ENCODE assay signal across 27 cellular contexts in the genomic region with DNA sequence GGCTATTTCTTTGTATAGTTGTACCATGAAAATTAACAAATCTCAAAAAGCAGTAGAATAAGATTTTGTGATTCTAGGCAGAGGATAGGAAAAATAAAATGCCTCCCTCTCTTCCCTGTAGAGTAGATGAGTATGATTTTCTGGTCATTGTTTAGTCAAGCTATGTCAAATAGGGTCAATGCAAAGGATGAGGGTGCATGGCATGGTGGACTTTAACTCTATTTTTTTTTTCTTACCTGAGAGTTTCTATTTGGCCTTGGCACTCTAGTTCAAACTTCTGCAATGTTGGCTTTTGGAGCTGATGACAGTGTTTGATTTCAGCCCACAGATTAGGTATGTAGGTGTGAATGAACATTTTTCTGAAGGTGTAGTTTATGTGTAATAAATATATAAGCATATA.
"Had no signal": no experiment of that assay in that cellular context is flagged by ENCODE, and none has a peak within 500 bp of the region (broad histone marks: within the 10 kb centered on the region; RNA-seq: fewer than 3 reads in every experiment).

No MANE protein-coding gene starts in this region.

- H3K27me3 ChIP-seq: stomach, suprapubic skin, testis, thyroid gland, tibial artery, tibial nerve, transverse colon, upper lobe of left lung, upper lobe of right lung, uterus, vagina had no signal

- H3K4me1 ChIP-seq: stomach, suprapubic skin, testis, thyroid gland, transverse colon, upper lobe of left lung, upper lobe of right lung, uterus, vagina had no signal

- H3K9me3 ChIP-seq: stomach, suprapubic skin, testis, thoracic aorta, thyroid gland, tibial artery, tibial nerve, transverse colon, upper lobe of left lung, upper lobe of right lung, uterus, vagina had no signal

- ATAC-seq: stimulated activated effector memory CD8-positive, alpha-beta T cell treated with anti-CD3 and anti-CD28 coated beads, Interleukin-12 subunit alpha, Interleukin-12 subunit beta, amount 100 ng/mL, for 72 hours; stimulated activated memory B cell treated with anti-CD40 and anti-IgM and Interleukin-4, amounts not matched to agents 10 μg/mL and 1 μg/mL and 100 μg/mL, for 72 hours; stimulated activated naive B cell treated with anti-CD40 and anti-IgM and Interleukin-4, amounts not matched to agents 10 μg/mL and 1 μg/mL and 100 μg/mL, for 72 hours; stimulated activated naive CD8-positive, alpha-beta T cell treated with anti-CD3 and anti-CD28 coated beads, Interleukin-15, amount 100 ng/mL, for 72 hours; stimulated activated naive CD8-positive, alpha-beta T cell treated with anti-CD3 and anti-CD28 coated beads, Interleukin-15, Interleukin-2, amounts not matched to agents 100 U/mL and 50 U/mL, for 24 hours; upper lobe of right lung had no signal

- FAIRE-seq: urothelium cell line had no signal

- DNase-seq: stimulated activated CD4-positive, alpha-beta T cell treated with anti-CD3 and anti-CD28 coated beads, Interleukin-2, amount 100 ng/mL, for 48 hours; stimulated activated CD4-positive, alpha-beta T cell treated with anti-CD3 and anti-CD28 coated beads, Interleukin-4, amount 100 ng/mL, for 1 hour; stimulated activated CD4-positive, alpha-beta T cell treated with anti-CD3 and anti-CD28 coated beads, Interleukin-4, amount 100 ng/mL, for 24 hours; stimulated activated CD4-positive, alpha-beta T cell treated with anti-CD3 and anti-CD28 coated beads, Interleukin-4, amount 100 ng/mL, for 4 hours; stimulated activated CD8-positive, alpha-beta memory T cell treated with anti-CD3 and anti-CD28 coated beads, Interleukin-4, amount 100 ng/mL, for 48 hours; stimulated activated naive B cell treated with anti-CD40 and anti-IgM and Interleukin-4, amounts not matched to agents 10 μg/mL and 1 μg/mL and 100 μg/mL, for 72 hours; stimulated activated naive CD4-positive, alpha-beta T cell; stimulated activated naive CD4-positive, alpha-beta T cell treated with Interleukin-2 at 50 U/mL for 16 hours; stimulated activated naive CD8-positive, alpha-beta T cell treated with anti-CD3 and anti-CD28 coated beads, Interleukin-15, amount 100 ng/mL, for 72 hours; stimulated activated naive CD8-positive, alpha-beta T cell treated with anti-CD3 and anti-CD28 coated beads, Interleukin-15, Interleukin-2, amounts not matched to agents 100 U/mL and 50 U/mL, for 24 hours; stomach; substantia nigra; testis; thyroid gland; tibial artery; transverse colon; trophoblast cell; upper lobe of left lung; upper lobe of right lung; uterus had no signal

- H3K36me3 ChIP-seq: stomach, suprapubic skin, thoracic aorta, thyroid gland, tibial artery, tibial nerve, transverse colon, upper lobe of left lung, upper lobe of right lung, uterus, vagina had no signal

- H3K4me3 ChIP-seq: stomach, suprapubic skin, testis, thoracic aorta, thyroid gland, tibial artery, tibial nerve, transverse colon, upper lobe of left lung, upper lobe of right lung, uterus, vagina had no signal

- H3K27ac ChIP-seq: stomach, suprapubic skin, testis, thoracic aorta, thyroid gland, tibial artery, tibial nerve, transverse colon, upper lobe of left lung, upper lobe of right lung, uterus, vagina had no signal
